2 cellular contexts compared by ENCODE assay signal in the genomic region with DNA sequence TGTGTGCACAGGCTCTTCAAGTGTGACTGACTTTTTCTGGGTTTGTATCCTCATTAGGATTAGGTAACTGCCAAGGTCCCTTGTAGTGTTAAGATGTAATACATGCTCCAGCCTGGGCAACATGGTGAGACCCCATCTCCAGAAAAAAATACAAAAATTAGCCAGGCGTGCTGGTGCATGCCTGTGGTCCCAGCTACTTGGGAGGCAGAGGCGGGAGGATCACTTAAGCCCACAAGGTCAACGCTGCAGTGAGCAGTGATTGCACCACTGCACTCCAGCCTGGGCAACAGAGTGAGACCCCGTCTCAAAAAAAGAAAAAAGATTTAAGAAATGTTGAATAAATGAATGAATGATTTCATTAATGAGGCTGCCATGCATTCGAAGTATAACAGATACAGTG.
TF ChIP-seq lines count a peak whose summit lies in the region.

No MANE protein-coding gene starts in this region.

TF ChIP-seq in HepG2, 621 proteins besides CTCF, POLR2A, EP300 and RAD21:
- TF ChIP-seq ZNF121 (CRISPR knock-in tag; IDR thresholded peaks at IDR 0.05) (peak; percentile 49; the same call in 1 of the 2 replicates), ZNF354B (CRISPR knock-in tag; IDR thresholded peaks at IDR 0.05) (no peak)

TF ChIP-seq in WTC11, 78 proteins besides CTCF, POLR2A, EP300 and RAD21:
- no peak for TF ChIP-seq JUN (CRISPR knock-in tag; IDR thresholded peaks at IDR 0.05)
- peak; percentile 84 for TF ChIP-seq ZNF121 (CRISPR knock-in tag; IDR thresholded peaks at IDR 0.05)
